15 cellular contexts compared by ENCODE assay signal in the genomic region with DNA sequence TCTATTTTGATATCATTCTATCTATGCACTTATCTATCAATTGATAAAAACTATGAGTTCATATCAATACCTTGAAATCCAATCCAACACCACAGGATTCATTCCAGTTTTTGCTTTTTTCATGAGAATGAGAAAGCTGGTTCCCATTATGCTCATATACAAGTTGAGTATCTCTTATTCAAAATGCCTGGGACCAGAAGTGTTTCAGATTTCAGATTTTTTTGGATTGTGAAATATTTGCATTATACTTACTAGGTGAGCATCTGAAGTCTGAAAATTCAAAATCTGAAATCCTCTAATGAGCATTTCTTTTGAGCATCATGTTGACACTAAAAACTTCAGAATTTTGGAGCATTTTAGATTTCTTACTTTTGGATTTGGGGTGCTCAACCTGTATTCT.
A peak's percentile ranks its signal among the peaks of the same experiment; 100 is the strongest.
DNase-seq lines count a peak whose midpoint lies in the region; ATAC-seq, FAIRE-seq and TF ChIP-seq lines count a peak whose summit lies in the region.
"Had no signal": no experiment of that assay in that cellular context is flagged by ENCODE, and none has a peak within 500 bp of the region (broad histone marks: within the 10 kb centered on the region; RNA-seq: fewer than 3 reads in every experiment).

No MANE protein-coding gene starts in this region.

- peaks cover 13% of the 10 kb centered on the region for H3K4me1 Mint-ChIP-seq in nephron progenitor cell
- H3K4me1 Mint-ChIP-seq in activated naive CD4-positive, alpha-beta T cell treated with anti-CD3 and anti-CD28 coated beads, Interleukin-2, amount 10 ng/mL, durations not matched to agents 7 days and 5 days = no peaks in the 10 kb centered on the region
- H3K4me1 Mint-ChIP-seq: CD4-positive, alpha-beta memory T cell; GM23338 had no signal

- no peak overlapping the region for H2AFZ ChIP-seq in ACC112 (ENCODE audit: low read length, unreplicated experiment)
- H2AFZ ChIP-seq: GM23338 had no signal

- peak; percentile 61 for FAIRE-seq in RCC 7860 (lab: Jason Lieb, UNC)
- FAIRE-seq: GM12878, GM18507 had no signal

- CTCF ChIA-PET in activated naive CD4-positive, alpha-beta T cell treated with anti-CD3 and anti-CD28 coated beads, Interleukin-2, amount 10 ng/mL, durations not matched to agents 7 days and 5 days (lab: Charles Lee) = no interaction called here

- H3K9me3 Mint-ChIP-seq in nephron progenitor cell = peaks cover 13% of the 10 kb centered on the region
- H3K9me3 Mint-ChIP-seq in activated naive CD4-positive, alpha-beta T cell treated with anti-CD3 and anti-CD28 coated beads, Interleukin-2, amount 10 ng/mL, durations not matched to agents 7 days and 5 days = no peaks in the 10 kb centered on the region

- H3K4me3 ChIP-seq in ACC112 (ENCODE audit: low read depth, low read length) = no peak overlapping the region
- H3K4me3 ChIP-seq: GM12878, GM23338 had no signal

- H3K4me1 ChIP-seq in ACC112 (ENCODE audit: control insufficient read depth, insufficient read depth, low read length, unreplicated experiment) = peaks cover 70% of the 10 kb centered on the region

- H3K27ac Mint-ChIP-seq in nephron progenitor cell = peak overlapping the region; percentile 22
- no peak overlapping the region for H3K27ac Mint-ChIP-seq in activated naive CD4-positive, alpha-beta T cell treated with anti-CD3 and anti-CD28 coated beads, Interleukin-2, amount 10 ng/mL, durations not matched to agents 7 days and 5 days
- H3K27ac Mint-ChIP-seq: CD4-positive, alpha-beta memory T cell; GM23338 had no signal

- no peak overlapping the region for H3K4me3 Mint-ChIP-seq in nephron progenitor cell
- H3K4me3 Mint-ChIP-seq in activated naive CD4-positive, alpha-beta T cell treated with anti-CD3 and anti-CD28 coated beads, Interleukin-2, amount 10 ng/mL, durations not matched to agents 7 days and 5 days = no peak overlapping the region
- H3K4me3 Mint-ChIP-seq: CD4-positive, alpha-beta memory T cell; GM23338 had no signal

- no peaks in the 10 kb centered on the region for H3K27me3 Mint-ChIP-seq in nephron progenitor cell (ENCODE audit: low read depth, poor library complexity)
- H3K27me3 Mint-ChIP-seq in activated naive CD4-positive, alpha-beta T cell treated with anti-CD3 and anti-CD28 coated beads, Interleukin-2, amount 10 ng/mL, durations not matched to agents 7 days and 5 days = no peaks in the 10 kb centered on the region

- DNase-seq in RCC 7860 (ENCODE audit: low spot score) (no peak), epithelial cell of prostate (ENCODE audit: low read depth, low spot score) (no peak), nephron progenitor cell (no peak)
- DNase-seq in activated naive CD4-positive, alpha-beta T cell treated with anti-CD3 and anti-CD28 coated beads, Interleukin-2, amount 10 ng/mL, durations not matched to agents 7 days and 5 days = no peak
- DNase-seq: BE2C; CD4-positive, alpha-beta memory T cell; DMS79; H7 had no signal

- H3K27ac ChIP-seq in ACC112 (ENCODE audit: low read depth, low read length) (peak overlapping the region; percentile 73), epithelial cell of prostate (peak overlapping the region; percentile 99)
- H3K27ac ChIP-seq: C4-2B had no signal

- TF ChIP-seq CTCF in nephron progenitor cell (IDR thresholded peaks at IDR 0.05) = no peak

- ATAC-seq in HG02678 (IDR thresholded peaks at IDR 0.05; ENCODE audit: unreplicated experiment) = no peak
- no peak for ATAC-seq in HG02852 (IDR thresholded peaks at IDR 0.05; ENCODE audit: unreplicated experiment)
- ATAC-seq: GM12878, GM23338 had no signal

- no peaks in the 10 kb centered on the region; the same call in 1 of the 2 replicates for H3K36me3 ChIP-seq in ACC112 (ENCODE audit: insufficient read depth, low read length)
- H3K36me3 ChIP-seq: BE2C had no signal

- H3K36me3 Mint-ChIP-seq in nephron progenitor cell (ENCODE audit: low read depth) = no peaks in the 10 kb centered on the region
- no peaks in the 10 kb centered on the region for H3K36me3 Mint-ChIP-seq in activated naive CD4-positive, alpha-beta T cell treated with anti-CD3 and anti-CD28 coated beads, Interleukin-2, amount 10 ng/mL, durations not matched to agents 7 days and 5 days
- H3K36me3 Mint-ChIP-seq: CD4-positive, alpha-beta memory T cell had no signal

- H3K27me3 ChIP-seq in ACC112 (ENCODE audit: insufficient read depth, low read length) = no peaks in the 10 kb centered on the region
- H3K27me3 ChIP-seq: BE2C had no signal

- peaks cover 33% of the 10 kb centered on the region for H3K79me2 ChIP-seq in ACC112 (ENCODE audit: control insufficient read depth, insufficient read depth, low read length, unreplicated experiment)
